Comparison of ENCODE assay signal across 15 cellular contexts in genomic region chr6:16633465-16633864, GRCh38.
DNase-seq lines count a peak whose midpoint lies in the region; ATAC-seq and TF ChIP-seq lines count a peak whose summit lies in the region.
"Had no signal": no experiment of that assay in that cellular context is flagged by ENCODE, and none has a peak within 500 bp of the region (broad histone marks: within the 10 kb centered on the region; RNA-seq: fewer than 3 reads in every experiment).

No MANE protein-coding gene starts in this region.

- H2AK5ac ChIP-seq in neuronal stem cell (ENCODE audit: low read depth, low read length): no peak overlapping the region

- H3K79me2 ChIP-seq in PC-9 (ENCODE audit: low read depth): peaks cover under 1% of the 10 kb centered on the region; the same call in 1 of the 2 replicates

- peaks cover 10% of the 10 kb centered on the region; the same call in 1 of the 2 replicates for H3F3A ChIP-seq in PC-9 (ENCODE audit: insufficient read depth, low read depth)

- no peak overlapping the region for H3K14ac ChIP-seq in neuronal stem cell (ENCODE audit: low read length)

- peaks cover 43% of the 10 kb centered on the region for H3K4me1 Mint-ChIP-seq in activated CD4-positive, alpha-beta memory T cell treated with anti-CD3 and anti-CD28 coated beads, Interleukin-2, amount 10 ng/mL, durations not matched to agents 7 days and 5 days
- H3K4me1 Mint-ChIP-seq in activated CD4-positive, alpha-beta memory T cell treated with anti-CD3 and anti-CD28 coated beads for 36 hours (ENCODE audit: low read depth): peaks cover 41% of the 10 kb centered on the region

- CTCF ChIA-PET in activated CD4-positive, alpha-beta memory T cell treated with anti-CD3 and anti-CD28 coated beads, Interleukin-2, amount 10 ng/mL, durations not matched to agents 7 days and 5 days (lab: Charles Lee): interaction anchor here (1.3 to 1.6 kb wide), 2 partner anchors 12 to 14 kb away, joined by 4 read pairs; no protein-coding TSS in a partner anchor
- CTCF ChIA-PET in activated CD4-positive, alpha-beta memory T cell treated with anti-CD3 and anti-CD28 coated beads for 36 hours (lab: Charles Lee): no interaction called here
- CTCF ChIA-PET in PC-9 (lab: Charles Lee): interaction anchor here (0.6 kb wide), 1 partner anchor 272 kb away, joined by 4 read pairs; no protein-coding TSS in a partner anchor

- H3K36me3 ChIP-seq in heart left ventricle (peaks cover 0 to 4% (median 0%) of the 10 kb centered on the region in 9 donors), neuronal stem cell (replicated peaks in 1 of 2; ENCODE audit: control insufficient read depth in 2 of 2, insufficient read depth in 2 of 2, low read length in 2 of 2) (no peaks in the 10 kb centered on the region), PC-9 (ENCODE audit: low read depth) (no peaks in the 10 kb centered on the region; the same call in 1 of the 2 replicates), WERI-Rb-1 (no peaks in the 10 kb centered on the region)

- H3K9me2 ChIP-seq in PC-9 (ENCODE audit: insufficient read depth): no peaks in the 10 kb centered on the region

- POLR2A ChIA-PET in activated CD4-positive, alpha-beta memory T cell treated with anti-CD3 and anti-CD28 coated beads, Interleukin-2, amount 10 ng/mL, durations not matched to agents 7 days and 5 days (lab: Charles Lee): interaction anchor here (0.9 to 2.6 kb wide), 3 partner anchors 14 to 65 kb away, joined by 3 to 13 read pairs (median 4); no protein-coding TSS in a partner anchor
- POLR2A ChIA-PET in activated CD4-positive, alpha-beta memory T cell treated with anti-CD3 and anti-CD28 coated beads for 36 hours (lab: Charles Lee): no interaction called here
- POLR2A ChIA-PET in PC-9 (lab: Charles Lee; ENCODE audit: unreplicated experiment): no interaction called here

- intact Hi-C loops in activated CD4-positive, alpha-beta memory T cell treated with anti-CD3 and anti-CD28 coated beads for 36 hours (cut with micrococcal nuclease): no loop called here
- intact Hi-C loops in heart left ventricle (cut with DNase I) (no loop called here), PC-9 (cut with micrococcal nuclease; ENCODE audit: unreplicated experiment) (no loop called here)

- H3K27ac ChIP-seq in heart left ventricle: no peak overlapping the region
- peak overlapping the region; percentile 44 for H3K27ac ChIP-seq in neuronal stem cell (replicated peaks; ENCODE audit: low read length)
- no peak overlapping the region for H3K27ac ChIP-seq in PC-9
- H3K27ac ChIP-seq in WERI-Rb-1: no peak overlapping the region
- H3K27ac ChIP-seq: A549, C4-2B had no signal

- H2BK5ac ChIP-seq in neuronal stem cell (ENCODE audit: low read length): no peak overlapping the region

- H4K20me1 ChIP-seq in PC-9 (ENCODE audit: insufficient read depth): no peaks in the 10 kb centered on the region

- H3K27ac Mint-ChIP-seq in activated CD4-positive, alpha-beta memory T cell treated with anti-CD3 and anti-CD28 coated beads, Interleukin-2, amount 10 ng/mL, durations not matched to agents 7 days and 5 days: peak overlapping the region; percentile 1
- H3K27ac Mint-ChIP-seq in activated CD4-positive, alpha-beta memory T cell treated with anti-CD3 and anti-CD28 coated beads for 36 hours: no peak overlapping the region

- H3K9me3 ChIP-seq in heart left ventricle (peaks cover 0 to 4% (median 0%) of the 10 kb centered on the region in 12 donors), neuronal stem cell (replicated peaks in 1 of 2; ENCODE audit: control insufficient read depth in 2 of 2, insufficient read depth in 1 of 2, low read depth in 1 of 2, low read length in 2 of 2) (peaks cover 0 to 5% of the 10 kb centered on the region in 2 donors), PC-9 (ENCODE audit: insufficient read depth, low read depth) (no peaks in the 10 kb centered on the region), WERI-Rb-1 (ENCODE audit: severe bottlenecking) (peaks cover 9% of the 10 kb centered on the region)
- H3K9me3 ChIP-seq: A549 had no signal

- H3K27me3 Mint-ChIP-seq in activated CD4-positive, alpha-beta memory T cell treated with anti-CD3 and anti-CD28 coated beads, Interleukin-2, amount 10 ng/mL, durations not matched to agents 7 days and 5 days: no peaks in the 10 kb centered on the region
- no peaks in the 10 kb centered on the region for H3K27me3 Mint-ChIP-seq in activated CD4-positive, alpha-beta memory T cell treated with anti-CD3 and anti-CD28 coated beads for 36 hours

- H3K4me2 ChIP-seq in neuronal stem cell (ENCODE audit: insufficient read depth, low read length, poor library complexity, severe bottlenecking) (no peak overlapping the region), PC-9 (no peak overlapping the region)
- H3K4me2 ChIP-seq: A549 had no signal

- no peak overlapping the region for H2BK120ac ChIP-seq in neuronal stem cell (ENCODE audit: low read depth, low read length)

- no peak overlapping the region for H4K8ac ChIP-seq in neuronal stem cell (ENCODE audit: low read depth, low read length)

- H3K9me3 Mint-ChIP-seq in activated CD4-positive, alpha-beta memory T cell treated with anti-CD3 and anti-CD28 coated beads, Interleukin-2, amount 10 ng/mL, durations not matched to agents 7 days and 5 days: peaks cover 3% of the 10 kb centered on the region
- H3K9me3 Mint-ChIP-seq in activated CD4-positive, alpha-beta memory T cell treated with anti-CD3 and anti-CD28 coated beads for 36 hours: peaks cover 3% of the 10 kb centered on the region

- H2AFZ ChIP-seq in neuronal stem cell (ENCODE audit: low read length): no peak overlapping the region
- H2AFZ ChIP-seq in PC-9: no peak overlapping the region

- H2BK12ac ChIP-seq in neuronal stem cell (ENCODE audit: low read length): no peak overlapping the region

- no peak overlapping the region for H3K4me3 Mint-ChIP-seq in activated CD4-positive, alpha-beta memory T cell treated with anti-CD3 and anti-CD28 coated beads, Interleukin-2, amount 10 ng/mL, durations not matched to agents 7 days and 5 days
- H3K4me3 Mint-ChIP-seq in activated CD4-positive, alpha-beta memory T cell treated with anti-CD3 and anti-CD28 coated beads for 36 hours: no peak overlapping the region

- H3K27me3 ChIP-seq in heart left ventricle: no peaks in the 10 kb centered on the region
- H3K27me3 ChIP-seq in neuronal stem cell (ENCODE audit: control insufficient read depth in 3 of 3, insufficient read depth in 3 of 3, low read depth in 1 of 3, low read length in 3 of 3): no peaks in the 10 kb centered on the region
- no peaks in the 10 kb centered on the region for H3K27me3 ChIP-seq in PC-9 (ENCODE audit: insufficient read depth, low read depth)
- no peaks in the 10 kb centered on the region for H3K27me3 ChIP-seq in WERI-Rb-1 (ENCODE audit: insufficient read depth, low read depth, severe bottlenecking)

- peaks cover 48% of the 10 kb centered on the region for H3K36me3 Mint-ChIP-seq in activated CD4-positive, alpha-beta memory T cell treated with anti-CD3 and anti-CD28 coated beads, Interleukin-2, amount 10 ng/mL, durations not matched to agents 7 days and 5 days (ENCODE audit: low read depth)
- H3K36me3 Mint-ChIP-seq in activated CD4-positive, alpha-beta memory T cell treated with anti-CD3 and anti-CD28 coated beads for 36 hours: peaks cover 18% of the 10 kb centered on the region

- no peak for TF ChIP-seq POLR2A in heart left ventricle (IDR thresholded peaks at IDR 0.05)

- H2BK15ac ChIP-seq in neuronal stem cell (ENCODE audit: low read length): no peak overlapping the region

- H3K4me3 ChIP-seq in heart left ventricle (no peak overlapping the region), neuronal stem cell (ENCODE audit: low read length in 2 of 2) (no peak overlapping the region), PC-9 (no peak overlapping the region), WERI-Rb-1 (ENCODE audit: low read depth, low read length) (no peak overlapping the region)
- H3K4me3 ChIP-seq: A549 had no signal

- WGBS in heart left ventricle, 4 donors: 65 to 76% (median 74%) methylated on average over 5 of the region's 5 CpGs
- WGBS in neuronal stem cell (ENCODE audit: extremely low coverage in 2 of 2, insufficient read length in 2 of 2, insufficient replicate concordance in 1 of 2), 2 donors: no CpG with 5 or more reads among the region's 5 CpGs

- H3K79me1 ChIP-seq in neuronal stem cell (ENCODE audit: low read depth, low read length): no peaks in the 10 kb centered on the region

- H3K23ac ChIP-seq in neuronal stem cell (ENCODE audit: low read depth, low read length, poor library complexity): no peak overlapping the region

- no TSS peak for BruUV-seq in PC-9 (replicated peaks; lab: Mats Ljungman, UMichigan)

- DNase-seq in activated CD4-positive, alpha-beta memory T cell treated with anti-CD3 and anti-CD28 coated beads, Interleukin-2, amount 10 ng/mL, durations not matched to agents 7 days and 5 days: no peak
- no peak for DNase-seq in activated CD4-positive, alpha-beta memory T cell treated with anti-CD3 and anti-CD28 coated beads for 36 hours
- peak; percentile 8 for DNase-seq in NCI-H460 (ENCODE audit: extremely low read depth, low read depth)
- peak in 1 of 5 donors; percentile 42 for DNase-seq in heart left ventricle
- DNase-seq in neuronal stem cell (ENCODE audit: low spot score): no peak
- DNase-seq in PC-9: no peak
- no peak for DNase-seq in WERI-Rb-1
- no peak for DNase-seq in DMS79 treated with DMSO at 0.1 percent for 48 hours (lab: John Stamatoyannopoulos, UW)
- DNase-seq: HCEC 1CT, NCI-H1092 treated with DMSO at 0.1 percent for 48 hours, NCI-H1694, NCI-H345, PC-3 had no signal

- no peak overlapping the region for H4K91ac ChIP-seq in neuronal stem cell (ENCODE audit: low read depth, low read length, poor library complexity)

- no peak overlapping the region for H3K9ac ChIP-seq in neuronal stem cell (ENCODE audit: low read depth, low read length, poor library complexity)

- peak in 3 of 4 donors; percentile 65 to 87 (median 67) for ATAC-seq in heart left ventricle
- ATAC-seq: A549, PC-3 had no signal

- H3K4me1 ChIP-seq in heart left ventricle: peaks cover 0 to 12% (median 0%) of the 10 kb centered on the region in 12 donors
- H3K4me1 ChIP-seq in neuronal stem cell (ENCODE audit: control insufficient read depth in 2 of 2, insufficient read depth in 1 of 2, low read depth in 1 of 2, low read length in 2 of 2): peaks cover 0 to 18% of the 10 kb centered on the region in 2 donors
- peaks cover 28% of the 10 kb centered on the region for H3K4me1 ChIP-seq in PC-9 (replicated peaks; ENCODE audit: insufficient read depth)

- no peak for TF ChIP-seq CTCF in heart left ventricle (IDR thresholded peaks at IDR 0.05)
- no peak for TF ChIP-seq CTCF in PC-9 (conservative IDR thresholded peaks at IDR 0.05)
- TF ChIP-seq CTCF in WERI-Rb-1 (IDR thresholded peaks at IDR 0.05; ENCODE audit: low read depth, low read length): no peak

- no peak overlapping the region for H3K4ac ChIP-seq in neuronal stem cell (ENCODE audit: low read length)

- no peak overlapping the region for H3K18ac ChIP-seq in neuronal stem cell (ENCODE audit: low read length)
